Comparison of ENCODE assay signal across 17 cellular contexts in genomic region chr1:96598416-96599168, GRCh38.
DNase-seq lines count a peak whose midpoint lies in the region; ATAC-seq and TF ChIP-seq lines count a peak whose summit lies in the region.
"Had no signal": no experiment of that assay in that cellular context is flagged by ENCODE, and none has a peak within 500 bp of the region (broad histone marks: within the 10 kb centered on the region; RNA-seq: fewer than 3 reads in every experiment).

No MANE protein-coding gene starts in this region.

- ATAC-seq in WTC11 (no peak), upper lobe of right lung (no peak)

- H3K4me1 Mint-ChIP-seq in WTC11 (peaks cover 52% of the 10 kb centered on the region), neural crest cell (peaks cover 53% of the 10 kb centered on the region), type B pancreatic cell (ENCODE audit: unreplicated experiment) (peaks cover 10% of the 10 kb centered on the region)

- H3K36me3 Mint-ChIP-seq in WTC11 (no peaks in the 10 kb centered on the region), neural crest cell (ENCODE audit: low read depth) (peaks cover 2% of the 10 kb centered on the region), type B pancreatic cell (no peaks in the 10 kb centered on the region)

- TF ChIP-seq EP300 in suprapubic skin (IDR thresholded peaks at IDR 0.05) = no peak

- no peak overlapping the region for H3K27ac Mint-ChIP-seq in WTC11
- H3K27ac Mint-ChIP-seq in neural crest cell (ENCODE audit: unreplicated experiment) = peak overlapping the region; percentile 97
- peak overlapping the region; percentile 52 for H3K27ac Mint-ChIP-seq in type B pancreatic cell
- H3K27ac Mint-ChIP-seq: activated T-helper 2 cell treated with anti-CD3 and anti-CD28 coated beads, Interferon-gamma antibody, Interleukin-2, Interleukin-4, amounts not matched to agents 10 μg/mL and 5 μg/mL and 100 μg/mL, durations not matched to agents 14 hours and 24 hours and 36 hours; stimulated activated naive CD8-positive, alpha-beta T cell treated with anti-CD3 and anti-CD28 coated beads, Interleukin-15, Interleukin-2, amounts not matched to agents 100 ng/mL and 50 ng/mL, for 24 hours had no signal

- WGBS in suprapubic skin = 61% methylated on average over 4 of the region's 4 CpGs

- H3K9me3 ChIP-seq in suprapubic skin (no peaks in the 10 kb centered on the region), upper lobe of right lung (no peaks in the 10 kb centered on the region)
- H3K9me3 ChIP-seq: sigmoid colon had no signal

- H3K4me3 Mint-ChIP-seq in WTC11 = no peak overlapping the region
- peak overlapping the region; percentile 72 for H3K4me3 Mint-ChIP-seq in neural crest cell
- peak overlapping the region; percentile 62 for H3K4me3 Mint-ChIP-seq in type B pancreatic cell
- H3K4me3 Mint-ChIP-seq: stimulated activated naive CD8-positive, alpha-beta T cell treated with anti-CD3 and anti-CD28 coated beads, Interleukin-15, Interleukin-2, amounts not matched to agents 100 ng/mL and 50 ng/mL, for 24 hours had no signal

- CTCF ChIA-PET in WTC11 (lab: Charles Lee) = no interaction called here

- intact Hi-C loops in upper lobe of right lung (cut with DNase I) = no loop called here

- no peak for DNase-seq in WTC11 (ENCODE audit: low spot score)
- peak; percentile 29 for DNase-seq in fibroblast of the aortic adventitia (ENCODE audit: low read depth)
- peak; percentile 11 for DNase-seq in neural crest cell (ENCODE audit: low read depth, low spot score)
- no peak for DNase-seq in type B pancreatic cell (ENCODE audit: extremely low spot score, unreplicated experiment)
- no peak for DNase-seq in suprapubic skin (ENCODE audit: low spot score in 2 of 2)
- no peak for DNase-seq in upper lobe of right lung
- DNase-seq in T-helper 1 cell = no peak
- no peak for DNase-seq in GOT3 (lab: John Stamatoyannopoulos, UW)
- DNase-seq: activated CD4-positive, alpha-beta T cell treated with anti-CD3 and anti-CD28 coated beads, Interleukin-2, amount 50 U/mL, for 48 hours; COR-L47; GDM1; sigmoid colon; T-helper 9 cell had no signal

- H3K27ac ChIP-seq in suprapubic skin = no peak overlapping the region
- H3K27ac ChIP-seq in upper lobe of right lung = no peak overlapping the region
- H3K27ac ChIP-seq: cardiac muscle cell, KMS-11 had no signal

- POLR2A ChIA-PET in WTC11 (lab: Charles Lee) = no interaction called here

- H3K4me1 ChIP-seq in suprapubic skin = no peaks in the 10 kb centered on the region
- H3K4me1 ChIP-seq in upper lobe of right lung = no peaks in the 10 kb centered on the region

- H3K27me3 ChIP-seq in suprapubic skin = no peaks in the 10 kb centered on the region
- no peaks in the 10 kb centered on the region for H3K27me3 ChIP-seq in upper lobe of right lung
- H3K27me3 ChIP-seq: cardiac muscle cell, sigmoid colon had no signal

- TF ChIP-seq POLR2A in suprapubic skin (IDR thresholded peaks at IDR 0.05) = no peak

- no peaks in the 10 kb centered on the region for H3K36me3 ChIP-seq in suprapubic skin
- H3K36me3 ChIP-seq in upper lobe of right lung = no peaks in the 10 kb centered on the region
- H3K36me3 ChIP-seq: cardiac muscle cell, sigmoid colon had no signal

- H3K9me3 Mint-ChIP-seq in WTC11 = no peaks in the 10 kb centered on the region
- peaks cover 4% of the 10 kb centered on the region for H3K9me3 Mint-ChIP-seq in neural crest cell
- peaks cover 4% of the 10 kb centered on the region for H3K9me3 Mint-ChIP-seq in type B pancreatic cell
- H3K9me3 Mint-ChIP-seq: activated T-helper 2 cell treated with anti-CD3 and anti-CD28 coated beads, Interferon-gamma antibody, Interleukin-2, Interleukin-4, amounts not matched to agents 10 μg/mL and 5 μg/mL and 100 μg/mL, durations not matched to agents 14 hours and 24 hours and 36 hours; stimulated activated naive CD8-positive, alpha-beta T cell treated with anti-CD3 and anti-CD28 coated beads, Interleukin-15, Interleukin-2, amounts not matched to agents 100 ng/mL and 50 ng/mL, for 24 hours had no signal

- H3K27me3 Mint-ChIP-seq in WTC11 (ENCODE audit: low read depth) (no peaks in the 10 kb centered on the region), neural crest cell (ENCODE audit: low read depth) (no peaks in the 10 kb centered on the region), type B pancreatic cell (no peaks in the 10 kb centered on the region)

- H3K4me3 ChIP-seq in fibroblast of the aortic adventitia (ENCODE audit: low read depth, low read length) (no peak overlapping the region), suprapubic skin (no peak overlapping the region), upper lobe of right lung (no peak overlapping the region)
- H3K4me3 ChIP-seq: cardiac muscle cell, sigmoid colon had no signal

- TF ChIP-seq CTCF in WTC11 (IDR thresholded peaks at IDR 0.05) = no peak
- no peak for TF ChIP-seq CTCF in fibroblast of the aortic adventitia (IDR thresholded peaks at IDR 0.05; ENCODE audit: insufficient read depth, low read length)
- no peak for TF ChIP-seq CTCF in neural crest cell (conservative IDR thresholded peaks at IDR 0.05)
- no peak for TF ChIP-seq CTCF in type B pancreatic cell (conservative IDR thresholded peaks at IDR 0.05)
- no peak for TF ChIP-seq CTCF in suprapubic skin (IDR thresholded peaks at IDR 0.05)
- TF ChIP-seq CTCF in upper lobe of right lung (IDR thresholded peaks at IDR 0.05) = no peak

TF ChIP-seq in WTC11, 78 proteins besides CTCF, POLR2A, EP300 and RAD21:
- TF ChIP-seq, protein P1, sequence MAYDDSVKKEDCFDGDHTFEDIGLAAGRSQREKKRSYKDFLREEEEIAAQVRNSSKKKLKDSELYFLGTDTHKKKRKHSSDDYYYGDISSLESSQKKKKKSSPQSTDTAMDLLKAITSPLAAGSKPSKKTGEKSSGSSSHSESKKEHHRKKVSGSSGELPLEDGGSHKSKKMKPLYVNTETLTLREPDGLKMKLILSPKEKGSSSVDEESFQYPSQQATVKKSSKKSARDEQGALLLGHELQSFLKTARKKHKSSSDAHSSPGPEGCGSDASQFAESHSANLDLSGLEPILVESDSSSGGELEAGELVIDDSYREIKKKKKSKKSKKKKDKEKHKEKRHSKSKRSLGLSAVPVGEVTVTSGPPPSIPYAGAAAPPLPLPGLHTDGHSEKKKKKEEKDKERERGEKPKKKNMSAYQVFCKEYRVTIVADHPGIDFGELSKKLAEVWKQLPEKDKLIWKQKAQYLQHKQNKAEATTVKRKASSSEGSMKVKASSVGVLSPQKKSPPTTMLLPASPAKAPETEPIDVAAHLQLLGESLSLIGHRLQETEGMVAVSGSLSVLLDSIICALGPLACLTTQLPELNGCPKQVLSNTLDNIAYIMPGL (CRISPR knock-in tag; IDR thresholded peaks at IDR 0.05) = no peak
- TF ChIP-seq HMGA2 (CRISPR knock-in tag; IDR thresholded peaks at IDR 0.05) = peak; percentile 6; the same call in 1 of the 2 replicates

Comparison
In these comparisons a context has a peak if more than half of its experiments do, and no peak if none do; other contexts are left out.
1. DNase-seq: peak in fibroblast of the aortic adventitia (single experiment) and neural crest cell (single experiment); none in WTC11 (single experiment), type B pancreatic cell (single experiment), suprapubic skin (0 of 2), upper lobe of right lung (single experiment), T-helper 1 cell (0 of 5) and GOT3 (single experiment).